Comparison of ENCODE assay signal across 27 cellular contexts in genomic region chr20:10953437-10953836, GRCh38.
"Had no signal": no experiment of that assay in that cellular context is flagged by ENCODE, and none has a peak within 500 bp of the region (broad histone marks: within the 10 kb centered on the region; RNA-seq: fewer than 3 reads in every experiment).

No MANE protein-coding gene starts in this region.

- H3K9me3 ChIP-seq: colonic mucosa, gastrocnemius medialis, left ventricle myocardium inferior, mucosa of descending colon, neutrophil, prostate gland, sigmoid colon, stomach, tibial nerve had no signal

- H3K4me3 ChIP-seq: cardiac muscle cell, colonic mucosa, gastrocnemius medialis, left ventricle myocardium inferior, lung, mucosa of descending colon, prostate gland, sigmoid colon, stomach, tibial nerve had no signal

- H3K27ac Mint-ChIP-seq: activated CD4-positive, alpha-beta T cell treated with anti-CD3 and anti-CD28 coated beads for 36 hours; activated naive CD8-positive, alpha-beta T cell; activated T-cell treated with anti-CD3 and anti-CD28 coated beads, Interleukin-2, amount 50 U/mL, for 72 hours; natural killer cell treated with Interleukin-12 subunit alpha and Interleukin-12 subunit beta and Interleukin-15 and Interleukin-18, amount 100 ng/mL, for 72 hours; stimulated activated naive B cell treated with anti-CD40 and anti-IgM and Interleukin-4, amounts not matched to agents 10 μg/mL and 1 μg/mL and 100 μg/mL, for 72 hours; T-cell had no signal

- H3K27me3 Mint-ChIP-seq: activated CD4-positive, alpha-beta T cell treated with anti-CD3 and anti-CD28 coated beads for 36 hours; stimulated activated naive B cell treated with anti-CD40 and anti-IgM and Interleukin-4, amounts not matched to agents 10 μg/mL and 1 μg/mL and 100 μg/mL, for 72 hours; T-cell had no signal

- H3K27ac ChIP-seq: cardiac muscle cell, colonic mucosa, gastrocnemius medialis, left ventricle myocardium inferior, neutrophil, sigmoid colon, stomach, tibial nerve had no signal

- ATAC-seq: activated CD4-positive, alpha-beta T cell treated with anti-CD3 and anti-CD28 coated beads for 36 hours; activated T-cell treated with anti-CD3 and anti-CD28 coated beads, Interleukin-2, amount 50 U/mL, for 72 hours; gastrocnemius medialis; mucosa of descending colon; natural killer cell treated with Interleukin-12 subunit alpha and Interleukin-12 subunit beta and Interleukin-15 and Interleukin-18, amount 100 ng/mL, for 72 hours; stimulated activated naive B cell treated with anti-CD40 and anti-IgM and Interleukin-4, amounts not matched to agents 10 μg/mL and 1 μg/mL and 100 μg/mL, for 72 hours; T-cell had no signal

- H3K36me3 Mint-ChIP-seq: activated naive CD8-positive, alpha-beta T cell; natural killer cell treated with Interleukin-12 subunit alpha and Interleukin-12 subunit beta and Interleukin-15 and Interleukin-18, amount 100 ng/mL, for 72 hours; stimulated activated naive B cell treated with anti-CD40 and anti-IgM and Interleukin-4, amounts not matched to agents 10 μg/mL and 1 μg/mL and 100 μg/mL, for 72 hours; T-cell had no signal

- H3K4me1 ChIP-seq: colonic mucosa, prostate gland, sigmoid colon, tibial nerve had no signal

- H3K4me3 Mint-ChIP-seq: activated CD4-positive, alpha-beta T cell treated with anti-CD3 and anti-CD28 coated beads for 36 hours; activated naive CD8-positive, alpha-beta T cell; activated T-cell treated with anti-CD3 and anti-CD28 coated beads, Interleukin-2, amount 50 U/mL, for 72 hours; natural killer cell treated with Interleukin-12 subunit alpha and Interleukin-12 subunit beta and Interleukin-15 and Interleukin-18, amount 100 ng/mL, for 72 hours; stimulated activated naive B cell treated with anti-CD40 and anti-IgM and Interleukin-4, amounts not matched to agents 10 μg/mL and 1 μg/mL and 100 μg/mL, for 72 hours; T-cell had no signal

- H3K27me3 ChIP-seq: cardiac muscle cell, colonic mucosa, gastrocnemius medialis, neutrophil, sigmoid colon, stomach, tibial nerve had no signal

- H3K36me3 ChIP-seq: cardiac muscle cell, colonic mucosa, gastrocnemius medialis, left ventricle myocardium inferior, neutrophil, prostate gland, sigmoid colon, stomach, tibial nerve had no signal

- H3K4me1 Mint-ChIP-seq: activated CD4-positive, alpha-beta T cell treated with anti-CD3 and anti-CD28 coated beads for 36 hours; stimulated activated naive B cell treated with anti-CD40 and anti-IgM and Interleukin-4, amounts not matched to agents 10 μg/mL and 1 μg/mL and 100 μg/mL, for 72 hours; T-cell had no signal

- H3K9me3 Mint-ChIP-seq: natural killer cell treated with Interleukin-12 subunit alpha and Interleukin-12 subunit beta and Interleukin-15 and Interleukin-18, amount 100 ng/mL, for 72 hours; T-cell had no signal

- DNase-seq: activated CD4-positive, alpha-beta T cell treated with anti-CD3 and anti-CD28 coated beads for 36 hours; activated CD4-positive, alpha-beta T cell treated with anti-CD3 and anti-CD28 coated beads, Interleukin-2, amount 50 U/mL, for 4 hours; activated CD4-positive, CD25-positive, alpha-beta regulatory T cell; activated naive CD4-positive, alpha-beta T cell treated with Interleukin-2 at 50 U/mL for 16 hours; activated T-cell treated with anti-CD3 and anti-CD28 coated beads for 4 hours; activated T-cell treated with anti-CD3 and anti-CD28 coated beads, Interleukin-2, amount 50 U/mL, for 72 hours; anterior cingulate cortex; cerebellar nuclear complex; colonic mucosa; effector memory CD4-positive, alpha-beta T cell; gastrocnemius medialis; glutamatergic neuron; left ventricle myocardium inferior; mucosa of descending colon; sigmoid colon; stimulated activated CD4-positive, alpha-beta T cell treated with anti-CD3 and anti-CD28 coated beads, Interleukin-15, amount 100 ng/mL, for 24 hours; stimulated activated CD4-positive, alpha-beta T cell treated with anti-CD3 and anti-CD28 coated beads, Interleukin-2, amount 100 ng/mL, for 24 hours; stimulated activated naive B cell treated with anti-CD40 and anti-IgM and Interleukin-4, amounts not matched to agents 10 μg/mL and 1 μg/mL and 100 μg/mL, for 72 hours; stomach; T-cell had no signal
